In genomic region chr2:3483227-3483985, GRCh38 we compare ENCODE assay signal across 9 cellular contexts. TPM values are rescaled to one million over a fixed set of nuclear protein-coding genes. Genes with fewer than 3 reads are reported as not detected.
DNase-seq lines count a peak whose midpoint lies in the region; ATAC-seq lines count a peak whose summit lies in the region.
"Had no signal": no experiment of that assay in that cellular context is flagged by ENCODE, and none has a peak within 500 bp of the region (broad histone marks: within the 10 kb centered on the region; RNA-seq: fewer than 3 reads in every experiment).

No MANE protein-coding gene starts in this region.

- H3K9me3 ChIP-seq in MG63: no peaks in the 10 kb centered on the region

- no peak overlapping the region for H3K4me3 ChIP-seq in MG63

- intact Hi-C loops in left ventricle myocardium superior (cut with micrococcal nuclease): no loop called here

- DNase-seq in SK-N-DZ (ENCODE audit: low spot score) (peak; percentile 100), left ventricle myocardium superior (peak; percentile 87), renal cortical epithelial cell (ENCODE audit: low read depth) (peak; percentile 41), MG63 (no peak), NCI-H1092 (lab: John Stamatoyannopoulos, UW) (no peak), glomerular visceral epithelial cell (ENCODE audit: extremely low spot score) (no peak)
- DNase-seq: stimulated activated naive CD8-positive, alpha-beta T cell treated with anti-CD3 and anti-CD28 coated beads, Interleukin-15, Interleukin-2, amounts not matched to agents 100 U/mL and 50 U/mL, for 24 hours had no signal

- H3K36me3 ChIP-seq in MG63: peaks cover 5% of the 10 kb centered on the region

- ATAC-seq in GM18868 (IDR thresholded peaks at IDR 0.05; ENCODE audit: unreplicated experiment) (peak; percentile 30), left ventricle myocardium superior (peak; percentile 97), GM18520 (IDR thresholded peaks at IDR 0.05; ENCODE audit: unreplicated experiment) (no peak)
- ATAC-seq: stimulated activated naive CD8-positive, alpha-beta T cell treated with anti-CD3 and anti-CD28 coated beads, Interleukin-15, Interleukin-2, amounts not matched to agents 100 U/mL and 50 U/mL, for 24 hours had no signal

- H3K27me3 ChIP-seq in MG63: no peaks in the 10 kb centered on the region

RNA-seq across cellular contexts. Expression of gene ADI1, which starts 35.9 kb away (rescaled TPM):
- 43.2 and 45.6 TPM in 2 replicates for polyA plus RNA-seq in SK-N-DZ (2014; cell fraction: cytosol; rRNA removed)
- 43.4 and 47.2 TPM in 2 replicates for polyA plus RNA-seq in SK-N-DZ (2014; cell fraction: nucleus; rRNA removed)
- total RNA-seq in left ventricle myocardium superior (153 TPM), renal cortical epithelial cell (32.5 and 35.3 TPM in 2 replicates)
- total RNA-seq in MG63 (2014; rRNA removed; shearing (Covaris generic); ENCODE audit: low replicate concordance): 75.8 and 78.9 TPM in 2 replicates

Comparison
In these comparisons a context has a peak if more than half of its experiments do, and no peak if none do; other contexts are left out.
1. DNase-seq: peak in SK-N-DZ (single experiment), left ventricle myocardium superior (single experiment) and renal cortical epithelial cell (single experiment); none in MG63 (single experiment), NCI-H1092 (single experiment) and glomerular visceral epithelial cell (single experiment).